9 cellular contexts compared by ENCODE assay signal in genomic region chr17:45149037-45149668, GRCh38. TPM values are rescaled to one million over a fixed set of nuclear protein-coding genes. Genes with fewer than 3 reads are reported as not detected.
DNase-seq lines count a peak whose midpoint lies in the region; ATAC-seq, FAIRE-seq and TF ChIP-seq lines count a peak whose summit lies in the region.
"Had no signal": no experiment of that assay in that cellular context is flagged by ENCODE, and none has a peak within 500 bp of the region (broad histone marks: within the 10 kb centered on the region; RNA-seq: fewer than 3 reads in every experiment).

No MANE protein-coding gene starts in this region.

- peaks cover 31% of the 10 kb centered on the region for H3K4me1 Mint-ChIP-seq in WTC11

- peak overlapping the region; percentile 89 for H3K4me3 ChIP-seq in HFF-Myc (replicated peaks; ENCODE audit: low read depth, low read length)
- H3K4me3 ChIP-seq in bronchial epithelial cell (ENCODE audit: low read depth, low read length) = peak overlapping the region; percentile 70
- H3K4me3 ChIP-seq in iPS-20b (ENCODE audit: low read length) = peak overlapping the region; percentile 95
- H3K4me3 ChIP-seq in skeletal muscle satellite cell (ENCODE audit: low read length) = peak overlapping the region; percentile 90

- POLR2A ChIA-PET in WTC11 (lab: Charles Lee) = interaction anchor here (0.5 to 6.1 kb wide), 34 partner anchors 8 to 503 kb away, joined by 3 to 242 read pairs (median 4); partner anchors contain the start of genes ACBD4, HEXIM2 and NMT1

- H3K4me3 Mint-ChIP-seq in WTC11 = peak overlapping the region; percentile 98

- peak overlapping the region; percentile 63; the same call in 1 of the 2 replicates for H3K9ac ChIP-seq in iPS-20b (ENCODE audit: low read depth, low read length)
- peak overlapping the region; percentile 94 for H3K9ac ChIP-seq in skeletal muscle satellite cell (ENCODE audit: low read depth, low read length)

- peaks cover 5% of the 10 kb centered on the region; the same call in 1 of the 2 replicates for H3K27me3 Mint-ChIP-seq in WTC11 (ENCODE audit: low read depth)

- H3K9me3 ChIP-seq in iPS-20b (ENCODE audit: insufficient read depth, low read depth, low read length) (no peaks in the 10 kb centered on the region), skeletal muscle satellite cell (replicated peaks; ENCODE audit: low read length) (no peaks in the 10 kb centered on the region)

- CTCF ChIA-PET in WTC11 (lab: Charles Lee) = interaction anchor here (0.5 to 16.3 kb wide), 33 partner anchors 10 to 1034 kb away, joined by 3 to 531 read pairs (median 5); partner anchors contain the start of genes ACBD4, FMNL1, HEXIM2 and MAP3K14

- H3K4me2 ChIP-seq in skeletal muscle satellite cell (ENCODE audit: low read length) = peak overlapping the region; percentile 95

- ATAC-seq in WTC11 (peak; percentile 27), GM21619 (IDR thresholded peaks at IDR 0.05; ENCODE audit: unreplicated experiment) (no peak)

- H3K27ac ChIP-seq in iPS-20b (ENCODE audit: low read length) = no peak overlapping the region

- H3K36me3 ChIP-seq in bronchial epithelial cell (ENCODE audit: control insufficient read depth, insufficient read depth, low read length) (no peaks in the 10 kb centered on the region), iPS-20b (ENCODE audit: insufficient read depth, low read depth, low read length) (no peaks in the 10 kb centered on the region), skeletal muscle satellite cell (ENCODE audit: insufficient read depth, low read length) (peaks cover 5% of the 10 kb centered on the region)

- H3K36me3 Mint-ChIP-seq in WTC11 = no peaks in the 10 kb centered on the region; the same call in 1 of the 2 replicates

- no peaks in the 10 kb centered on the region for H3K9me3 Mint-ChIP-seq in WTC11

- no peak for FAIRE-seq in bronchial epithelial cell (lab: Jason Lieb, UNC)
- FAIRE-seq: colon had no signal

- H3K27ac Mint-ChIP-seq in WTC11 = peak overlapping the region; percentile 90

- H3K4me1 ChIP-seq in iPS-20b (ENCODE audit: insufficient read depth, low read length) (peaks cover 11% of the 10 kb centered on the region; the same call in 1 of the 2 replicates), skeletal muscle satellite cell (ENCODE audit: control insufficient read depth, insufficient read depth, low read length) (peaks cover 29% of the 10 kb centered on the region)

- H3K27me3 ChIP-seq in bronchial epithelial cell (ENCODE audit: control insufficient read depth, insufficient read depth, low read length) = no peaks in the 10 kb centered on the region
- no peaks in the 10 kb centered on the region for H3K27me3 ChIP-seq in iPS-20b (ENCODE audit: insufficient read depth, low read length)
- no peaks in the 10 kb centered on the region for H3K27me3 ChIP-seq in skeletal muscle satellite cell (ENCODE audit: control insufficient read depth, insufficient read depth, low read length)

- TF ChIP-seq CTCF in HFF-Myc (IDR thresholded peaks at IDR 0.05; ENCODE audit: low read depth, low read length, missing control alignments) (peak; percentile 88), WTC11 (IDR thresholded peaks at IDR 0.05) (peak; percentile 39; the same call in 1 of the 2 replicates), bronchial epithelial cell (IDR thresholded peaks at IDR 0.05; ENCODE audit: insufficient read depth, low read length, severe bottlenecking) (peak; percentile 92)

- peak; percentile 87 for DNase-seq in D341Med (ENCODE audit: low spot score)
- no peak for DNase-seq in HFF-Myc (ENCODE audit: extremely low read depth, low read depth)
- peak; percentile 86 for DNase-seq in NCI-H2227 (lab: John Stamatoyannopoulos, UW; ENCODE audit: unreplicated experiment)
- peak; percentile 90 for DNase-seq in WTC11 (ENCODE audit: low spot score)
- DNase-seq in bronchial epithelial cell (ENCODE audit: low read depth) = peak; percentile 67

TF ChIP-seq in WTC11, 78 proteins besides CTCF, POLR2A, EP300 and RAD21 (continues in another document):
- no peak for TF ChIP-seq SMAD3 (CRISPR knock-in tag; IDR thresholded peaks at IDR 0.05; ENCODE audit: borderline replicate concordance)
- peak; percentile 53; the same call in 1 of the 2 replicates for TF ChIP-seq ARID4B (CRISPR knock-in tag; IDR thresholded peaks at IDR 0.05; ENCODE audit: borderline replicate concordance)
- TF ChIP-seq ZBTB43 (CRISPR knock-in tag; IDR thresholded peaks at IDR 0.05) = no peak
- TF ChIP-seq FOXJ3 (CRISPR knock-in tag; IDR thresholded peaks at IDR 0.05; ENCODE audit: borderline replicate concordance) = no peak
- TF ChIP-seq ZBTB21 (CRISPR knock-in tag; IDR thresholded peaks at IDR 0.05; ENCODE audit: borderline replicate concordance) = no peak
- TF ChIP-seq, protein P1, sequence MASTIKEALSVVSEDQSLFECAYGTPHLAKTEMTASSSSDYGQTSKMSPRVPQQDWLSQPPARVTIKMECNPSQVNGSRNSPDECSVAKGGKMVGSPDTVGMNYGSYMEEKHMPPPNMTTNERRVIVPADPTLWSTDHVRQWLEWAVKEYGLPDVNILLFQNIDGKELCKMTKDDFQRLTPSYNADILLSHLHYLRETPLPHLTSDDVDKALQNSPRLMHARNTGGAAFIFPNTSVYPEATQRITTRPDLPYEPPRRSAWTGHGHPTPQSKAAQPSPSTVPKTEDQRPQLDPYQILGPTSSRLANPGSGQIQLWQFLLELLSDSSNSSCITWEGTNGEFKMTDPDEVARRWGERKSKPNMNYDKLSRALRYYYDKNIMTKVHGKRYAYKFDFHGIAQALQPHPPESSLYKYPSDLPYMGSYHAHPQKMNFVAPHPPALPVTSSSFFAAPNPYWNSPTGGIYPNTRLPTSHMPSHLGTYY (CRISPR knock-in tag; IDR thresholded peaks at IDR 0.05) = no peak
- TF ChIP-seq TCF7 (CRISPR knock-in tag; IDR thresholded peaks at IDR 0.05; ENCODE audit: low read depth) = no peak
- TF ChIP-seq NR3C1 (CRISPR knock-in tag; conservative IDR thresholded peaks at IDR 0.05; ENCODE audit: low read depth) = no peak

RNA-seq across cellular contexts. Expression of gene HEXIM1, which starts 0.9 kb away (rescaled TPM):
- total RNA-seq in WTC11 (2021) (29.6 to 36.9 TPM (median 35.2 TPM) in 3 replicates), bronchial epithelial cell (7.1 and 12.5 TPM in 2 replicates)
- total RNA-seq in skeletal muscle satellite cell (2012; rRNA removed) = 4.2 and 4.3 TPM in 2 replicates

RNA-seq across cellular contexts. Expression of gene HEXIM2, which starts 12.5 kb away (rescaled TPM):
- 11.9 to 16.1 TPM (median 12.2 TPM) in 3 replicates for total RNA-seq in WTC11 (2021)
- total RNA-seq in bronchial epithelial cell = 4.1 and 4.7 TPM in 2 replicates
- 4.6 and 8.3 TPM in 2 replicates for total RNA-seq in skeletal muscle satellite cell (2012; rRNA removed)

RNA-seq across cellular contexts. Expression of gene ACBD4, which starts 13.7 kb away (rescaled TPM):
- 12.7 to 21.0 TPM (median 21.0 TPM) in 3 replicates for total RNA-seq in WTC11 (2021)
- total RNA-seq in bronchial epithelial cell = 6.1 and 8.7 TPM in 2 replicates
- total RNA-seq in skeletal muscle satellite cell (2012; rRNA removed) = 0.87 and 4.6 TPM in 2 replicates

RNA-seq across cellular contexts. Expression of gene PLCD3, which starts 16.8 kb away (rescaled TPM):
- total RNA-seq in WTC11 (2021) (45.9 to 55.8 TPM (median 55.8 TPM) in 3 replicates), bronchial epithelial cell (33.9 and 44.0 TPM in 2 replicates)
- total RNA-seq in skeletal muscle satellite cell (2012; rRNA removed) = 5.3 and 13.3 TPM in 2 replicates

Comparison
In these comparisons a context has a peak if more than half of its experiments do, and no peak if none do; other contexts are left out.
1. CTCF ChIP-seq: peak in every context shown above with its lines; median percentile 92 in bronchial epithelial cell; 88 in HFF-Myc; 39 in WTC11.